Comparison of ENCODE assay signal across 8 cellular contexts in genomic region chr17:7436556-7437368, GRCh38. TPM values are rescaled to one million over a fixed set of nuclear protein-coding genes. Genes with fewer than 3 reads are reported as not detected.
A peak's percentile ranks its signal among the peaks of the same experiment; 100 is the strongest.
DNase-seq lines count a peak whose midpoint lies in the region; ATAC-seq, FAIRE-seq and TF ChIP-seq lines count a peak whose summit lies in the region.

No MANE protein-coding gene starts in this region.

- peak overlapping the region; percentile 81 for H3K27ac ChIP-seq in vagina

- H3K36me3 ChIP-seq in vagina = no peaks in the 10 kb centered on the region

- TF ChIP-seq CTCF in astrocyte of the cerebellum (IDR thresholded peaks at IDR 0.05; ENCODE audit: low read depth, low read length, missing control alignments) = peak; percentile 66
- TF ChIP-seq CTCF in vagina (IDR thresholded peaks at IDR 0.05) = peak; percentile 51 to 84 (median 58)

- DNase-seq in GM12892 (ENCODE audit: insufficient read length) (no peak), NCI-H1092 (lab: John Stamatoyannopoulos, UW) (peak; percentile 62), T1000 (lab: John Stamatoyannopoulos, UW) (peak; percentile 74), astrocyte of the cerebellum (ENCODE audit: low read depth) (peak; percentile 23), hippocampal formation (lab: John Stamatoyannopoulos, UW) (peak; percentile 44 to 53), renal cortical epithelial cell (ENCODE audit: low read depth) (peak; percentile 64), vagina (ENCODE audit: extremely low spot score in 2 of 2) (no peak)

- H3K4me1 ChIP-seq in vagina = peaks cover 56% of the 10 kb centered on the region

- H3K4me3 ChIP-seq in astrocyte of the cerebellum (ENCODE audit: low read depth, low read length) (peak overlapping the region; percentile 19), vagina (peak overlapping the region; percentile 34 to 49)

- in situ Hi-C loops in astrocyte of the cerebellum (cut with HindIII; ENCODE audit: low sequenced_read_pairs) = no loop called here

- FAIRE-seq in GM12892 (lab: Jason Lieb, UNC) = peak; percentile 80

- TF ChIP-seq POLR2A in GM12892 (IDR thresholded peaks at IDR 0.05; ENCODE audit: low read depth, low read length) (no peak), vagina (IDR thresholded peaks at IDR 0.05) (no peak)

- H3K27me3 ChIP-seq in vagina = no peaks in the 10 kb centered on the region

- H3K9me3 ChIP-seq in vagina = no peaks in the 10 kb centered on the region

- ATAC-seq in GM18867 (IDR thresholded peaks at IDR 0.05; ENCODE audit: unreplicated experiment) = no peak

- intact Hi-C loops in vagina (cut with DNase I) = loop anchor here (5.0 kb wide), 2 partner anchors 84 to 121 kb away; partner anchors contain the start of genes KCTD11 and TNFSF13

RNA-seq across cellular contexts. Expression of gene TMEM102, which starts 1.5 kb away (rescaled TPM):
- 3.7 TPM for polyA plus RNA-seq in GM12892 (2012; ENCODE audit: missing spikeins)
- total RNA-seq in renal cortical epithelial cell = 16.9 and 33.0 TPM in 2 replicates
- total RNA-seq in vagina = 9.8 TPM

RNA-seq across cellular contexts. Expression of gene FGF11, which starts 2.5 kb away (rescaled TPM):
- 11.9 TPM for polyA plus RNA-seq in GM12892 (2012; ENCODE audit: missing spikeins)
- total RNA-seq in renal cortical epithelial cell = 3.3 and 10.7 TPM in 2 replicates
- 10.8 TPM for total RNA-seq in vagina

RNA-seq across cellular contexts. Expression of gene CHRNB1, which starts 8.1 kb away (rescaled TPM):
- polyA plus RNA-seq in GM12892 (2012; ENCODE audit: missing spikeins) = 12.8 TPM
- total RNA-seq in renal cortical epithelial cell = 15.3 and 26.0 TPM in 2 replicates
- 5.9 TPM for total RNA-seq in vagina

RNA-seq across cellular contexts. Expression of gene SPEM3, which starts 8.1 kb away (rescaled TPM):
- not detected for polyA plus RNA-seq in GM12892 (2012; ENCODE audit: missing spikeins)
- total RNA-seq in renal cortical epithelial cell = not detected in 2 replicates
- total RNA-seq in vagina = not detected

RNA-seq across cellular contexts. Expression of gene SPEM2, which starts 11.3 kb away (rescaled TPM):
- polyA plus RNA-seq in GM12892 (2012; ENCODE audit: missing spikeins) = not detected
- total RNA-seq in renal cortical epithelial cell (not detected in 2 replicates), vagina (not detected)

Comparison
In these comparisons a context has a peak if more than half of its experiments do, and no peak if none do; other contexts are left out.
1. DNase-seq: peak in NCI-H1092 (single experiment), T1000 (single experiment), astrocyte of the cerebellum (single experiment), hippocampal formation (2 of 2) and renal cortical epithelial cell (single experiment); none in GM12892 (single experiment) and vagina (0 of 2).